8 cellular contexts compared by ENCODE assay signal in genomic region chr12:59164991-59165718, GRCh38.
A peak's percentile ranks its signal among the peaks of the same experiment; 100 is the strongest.
DNase-seq lines count a peak whose midpoint lies in the region; ATAC-seq, FAIRE-seq and TF ChIP-seq lines count a peak whose summit lies in the region.

No MANE protein-coding gene starts in this region.

- ATAC-seq in HG03457 (IDR thresholded peaks at IDR 0.05; ENCODE audit: unreplicated experiment) = no peak

- H3K4me3 ChIP-seq in AG10803 (ENCODE audit: low read length) (no peak overlapping the region), fibroblast of villous mesenchyme (ENCODE audit: low read depth, low read length) (no peak overlapping the region), transverse colon (no peak overlapping the region)
- no peak overlapping the region for H3K4me3 ChIP-seq in CD8-positive, alpha-beta memory T cell (ENCODE audit: low read length)

- DNase-seq in AG10803 (ENCODE audit: low read depth) = peak; percentile 68
- peak; percentile 7 for DNase-seq in HTR-8/SVneo (ENCODE audit: insufficient read length, low spot score)
- peak; percentile 11 for DNase-seq in RWPE1 (ENCODE audit: low spot score)
- peak; percentile 54 for DNase-seq in fibroblast of villous mesenchyme (ENCODE audit: low read depth)
- no peak for DNase-seq in transverse colon
- no peak for DNase-seq in CD8-positive, alpha-beta memory T cell
- DNase-seq in activated T-helper 1 cell treated with anti-CD3 and anti-CD28 coated beads, Interleukin-12 subunit alpha, Interleukin-12 subunit beta, Interleukin-2, Interleukin-4 antibody, amounts not matched to agents 30 ng/mL and 10 ng/mL and 1 ng/mL, durations not matched to agents 14 hours and 24 hours and 36 hours (ENCODE audit: low spot score) = no peak

- no peak for FAIRE-seq in HTR-8/SVneo (lab: Jason Lieb, UNC)

- intact Hi-C loops in transverse colon (cut with DNase I; ENCODE audit: low total_unique reads) = no loop called here
- intact Hi-C loops in activated T-helper 1 cell treated with anti-CD3 and anti-CD28 coated beads, Interleukin-12 subunit alpha, Interleukin-12 subunit beta, Interleukin-2, Interleukin-4 antibody, amounts not matched to agents 30 ng/mL and 10 ng/mL and 1 ng/mL, durations not matched to agents 14 hours and 24 hours and 36 hours (cut with micrococcal nuclease) = loop anchor here (5.0 kb wide), 1 partner anchor 818 kb away; no protein-coding TSS in a partner anchor

- TF ChIP-seq CTCF in AG10803 (conservative IDR thresholded peaks at IDR 0.05; ENCODE audit: low read length) (peak; percentile 65), RWPE1 (conservative IDR thresholded peaks at IDR 0.05; ENCODE audit: low read depth) (peak; percentile 66), fibroblast of villous mesenchyme (IDR thresholded peaks at IDR 0.05; ENCODE audit: insufficient read depth, low read depth, low read length) (peak; percentile 47), transverse colon (IDR thresholded peaks at IDR 0.05) (peak in 4 of 5 experiments; percentile 31 to 50 (median 38))

- WGBS in transverse colon (ENCODE audit: low coverage in 1 of 2), 2 donors = 23 to 24% methylated on average over 4 of the region's 4 CpGs

- peaks cover 0 to 4% (median 0%) of the 10 kb centered on the region in 5 donors for H3K9me3 Mint-ChIP-seq in CD8-positive, alpha-beta memory T cell
- no peaks in the 10 kb centered on the region for H3K9me3 Mint-ChIP-seq in activated T-helper 1 cell treated with anti-CD3 and anti-CD28 coated beads, Interleukin-12 subunit alpha, Interleukin-12 subunit beta, Interleukin-2, Interleukin-4 antibody, amounts not matched to agents 30 ng/mL and 10 ng/mL and 1 ng/mL, durations not matched to agents 14 hours and 24 hours and 36 hours

- H3K4me3 Mint-ChIP-seq in CD8-positive, alpha-beta memory T cell = no peak overlapping the region
- no peak overlapping the region for H3K4me3 Mint-ChIP-seq in activated T-helper 1 cell treated with anti-CD3 and anti-CD28 coated beads, Interleukin-12 subunit alpha, Interleukin-12 subunit beta, Interleukin-2, Interleukin-4 antibody, amounts not matched to agents 30 ng/mL and 10 ng/mL and 1 ng/mL, durations not matched to agents 14 hours and 24 hours and 36 hours

- TF ChIP-seq POLR2A in transverse colon (IDR thresholded peaks at IDR 0.05) = no peak

- in situ Hi-C loops in transverse colon (cut with MboI; ENCODE audit: low pct_ligation_motif_present in 1 of 4, low pct_unique_long_range_greater_than_20kb in 1 of 4, low sequenced_read_pairs in 3 of 4) = loop anchor here (25.0 kb wide), 3 partner anchors 628 to 1178 kb away; no protein-coding TSS in a partner anchor

- H3K27ac ChIP-seq in RWPE1 (no peak overlapping the region), transverse colon (no peak overlapping the region)
- H3K27ac ChIP-seq in CD8-positive, alpha-beta memory T cell (ENCODE audit: low read depth, low read length) = no peak overlapping the region

- H3K9me3 ChIP-seq in transverse colon = no peaks in the 10 kb centered on the region
- no peaks in the 10 kb centered on the region for H3K9me3 ChIP-seq in CD8-positive, alpha-beta memory T cell (ENCODE audit: low read length)

- H3K27me3 Mint-ChIP-seq in CD8-positive, alpha-beta memory T cell = peaks cover 0 to 2% of the 10 kb centered on the region in 2 donors
- H3K27me3 Mint-ChIP-seq in activated T-helper 1 cell treated with anti-CD3 and anti-CD28 coated beads, Interleukin-12 subunit alpha, Interleukin-12 subunit beta, Interleukin-2, Interleukin-4 antibody, amounts not matched to agents 30 ng/mL and 10 ng/mL and 1 ng/mL, durations not matched to agents 14 hours and 24 hours and 36 hours (ENCODE audit: insufficient read depth) = peaks cover 2% of the 10 kb centered on the region

- H3K36me3 ChIP-seq in transverse colon = no peaks in the 10 kb centered on the region
- no peaks in the 10 kb centered on the region for H3K36me3 ChIP-seq in CD8-positive, alpha-beta memory T cell (ENCODE audit: insufficient read depth, low read length)

- H3K27ac Mint-ChIP-seq in CD8-positive, alpha-beta memory T cell = no peak overlapping the region
- H3K27ac Mint-ChIP-seq in activated T-helper 1 cell treated with anti-CD3 and anti-CD28 coated beads, Interleukin-12 subunit alpha, Interleukin-12 subunit beta, Interleukin-2, Interleukin-4 antibody, amounts not matched to agents 30 ng/mL and 10 ng/mL and 1 ng/mL, durations not matched to agents 14 hours and 24 hours and 36 hours = no peak overlapping the region

- peaks cover 0 to 12% (median 0%) of the 10 kb centered on the region in 4 donors for H3K4me1 ChIP-seq in transverse colon
- H3K4me1 ChIP-seq in CD8-positive, alpha-beta memory T cell (ENCODE audit: insufficient read depth, low read length) = no peaks in the 10 kb centered on the region

- POLR2A ChIA-PET in RWPE1 (lab: Yijun Ruan, JAX; ENCODE audit: low non-redundant PET) = no interaction called here
- POLR2A ChIA-PET in CD8-positive, alpha-beta memory T cell (lab: Charles Lee) = no interaction called here

- TF ChIP-seq EP300 in transverse colon (IDR thresholded peaks at IDR 0.05; ENCODE audit: low read depth) = no peak

- no peaks in the 10 kb centered on the region for H3K4me1 Mint-ChIP-seq in CD8-positive, alpha-beta memory T cell
- no peaks in the 10 kb centered on the region for H3K4me1 Mint-ChIP-seq in activated T-helper 1 cell treated with anti-CD3 and anti-CD28 coated beads, Interleukin-12 subunit alpha, Interleukin-12 subunit beta, Interleukin-2, Interleukin-4 antibody, amounts not matched to agents 30 ng/mL and 10 ng/mL and 1 ng/mL, durations not matched to agents 14 hours and 24 hours and 36 hours (ENCODE audit: low read depth)

- CTCF ChIA-PET in RWPE1 (lab: Yijun Ruan, JAX) = interaction anchor here (0.6 to 1.2 kb wide), 6 partner anchors 13 to 1213 kb away, joined by 3 to 7 read pairs (median 4); no protein-coding TSS in a partner anchor
- CTCF ChIA-PET in CD8-positive, alpha-beta memory T cell (lab: Charles Lee) = no interaction called here

- no peaks in the 10 kb centered on the region for H3K27me3 ChIP-seq in transverse colon
- H3K27me3 ChIP-seq in CD8-positive, alpha-beta memory T cell (ENCODE audit: insufficient read depth, low read length, poor library complexity, severe bottlenecking) = no peaks in the 10 kb centered on the region

- H3K36me3 Mint-ChIP-seq in CD8-positive, alpha-beta memory T cell = no peaks in the 10 kb centered on the region
- no peaks in the 10 kb centered on the region for H3K36me3 Mint-ChIP-seq in activated T-helper 1 cell treated with anti-CD3 and anti-CD28 coated beads, Interleukin-12 subunit alpha, Interleukin-12 subunit beta, Interleukin-2, Interleukin-4 antibody, amounts not matched to agents 30 ng/mL and 10 ng/mL and 1 ng/mL, durations not matched to agents 14 hours and 24 hours and 36 hours (ENCODE audit: low read depth)

Comparison
In these comparisons a context has a peak if more than half of its experiments do, and no peak if none do; other contexts are left out.
1. DNase-seq: peak in AG10803 (single experiment), HTR-8/SVneo (single experiment), RWPE1 (single experiment) and fibroblast of villous mesenchyme (single experiment); none in transverse colon (single experiment), CD8-positive, alpha-beta memory T cell (0 of 5) and activated T-helper 1 cell treated with anti-CD3 and anti-CD28 coated beads, Interleukin-12 subunit alpha, Interleukin-12 subunit beta, Interleukin-2, Interleukin-4 antibody, amounts not matched to agents 30 ng/mL and 10 ng/mL and 1 ng/mL, durations not matched to agents 14 hours and 24 hours and 36 hours (single experiment).
2. Peak in every context shown above with its lines, with median percentiles within 50 percentile points of each other: CTCF ChIP-seq.